Comparison of ENCODE assay signal across 23 cellular contexts in the genomic region with DNA sequence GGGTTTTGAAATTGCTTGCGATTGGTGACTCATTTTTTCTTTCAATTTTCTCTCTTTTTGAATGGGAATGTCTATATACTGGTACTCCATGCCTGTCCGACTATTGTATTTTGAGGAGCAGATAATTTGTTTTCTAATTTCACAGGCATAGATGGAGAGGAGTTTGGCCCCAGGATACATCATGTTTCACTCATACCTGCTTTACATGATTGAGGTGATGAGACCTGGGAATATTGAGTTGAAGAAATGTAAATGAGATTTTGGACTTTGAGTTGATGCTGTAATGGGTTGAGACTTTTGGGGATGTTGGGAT.
"Had no signal": no experiment of that assay in that cellular context is flagged by ENCODE, and none has a peak within 500 bp of the region (broad histone marks: within the 10 kb centered on the region; RNA-seq: fewer than 3 reads in every experiment).

No MANE protein-coding gene starts in this region.

- H3K27me3 ChIP-seq: colonic mucosa, foreskin keratinocyte, neural progenitor cell, ovary, thyroid gland, upper lobe of right lung had no signal

- DNase-seq: activated CD4-positive, alpha-beta T cell treated with anti-CD3 and anti-CD28 coated beads, Interleukin-2, amount 10 ng/mL, durations not matched to agents 7 days and 5 days; activated CD8-positive, alpha-beta T cell treated with anti-CD3 and anti-CD28 coated beads, Interleukin-2, amount 10 ng/mL, durations not matched to agents 7 days and 5 days; activated T-cell treated with anti-CD3 and anti-CD28 coated beads, Interleukin-2, amount 50 U/mL, for 1 hour; aorta; colonic mucosa; endodermal cell; kidney; lower lobe of right lung; naive thymus-derived CD8-positive, alpha-beta T cell; ovary; right cardiac atrium; stimulated activated CD4-positive, alpha-beta T cell treated with anti-CD3 and anti-CD28 coated beads, Interleukin-12 subunit alpha, Interleukin-12 subunit beta, amount 100 ng/mL, for 4 hours; stimulated activated CD4-positive, alpha-beta T cell treated with anti-CD3 and anti-CD28 coated beads, Interleukin-4, amount 100 ng/mL, for 4 hours; substantia nigra; T-helper 2 cell; upper lobe of right lung had no signal

- H3K36me3 Mint-ChIP-seq: activated naive CD4-positive, alpha-beta T cell treated with anti-CD3 and anti-CD28 coated beads, Interleukin-2, amount 50 U/mL, for 72 hours; naive thymus-derived CD8-positive, alpha-beta T cell had no signal

- H3K9me3 Mint-ChIP-seq: activated CD4-positive, alpha-beta T cell treated with anti-CD3 and anti-CD28 coated beads, Interleukin-2, amount 10 ng/mL, durations not matched to agents 7 days and 5 days; central memory CD8-positive, alpha-beta T cell; stimulated activated naive CD8-positive, alpha-beta T cell treated with anti-CD3 and anti-CD28 coated beads, Interleukin-15, Interleukin-2, amounts not matched to agents 100 ng/mL and 50 ng/mL, for 24 hours had no signal

- H3K4me3 ChIP-seq: colonic mucosa, lower lobe of right lung, neural progenitor cell, ovary, prostate gland, thyroid gland, upper lobe of right lung had no signal

- H3K27me3 Mint-ChIP-seq: central memory CD8-positive, alpha-beta T cell; stimulated activated naive CD8-positive, alpha-beta T cell treated with anti-CD3 and anti-CD28 coated beads, Interleukin-15, Interleukin-2, amounts not matched to agents 100 ng/mL and 50 ng/mL, for 24 hours had no signal

- ATAC-seq: activated CD8-positive, alpha-beta T cell treated with anti-CD3 and anti-CD28 coated beads, Interleukin-2, amount 10 ng/mL, durations not matched to agents 7 days and 5 days; activated naive CD4-positive, alpha-beta T cell treated with anti-CD3 and anti-CD28 coated beads, Interleukin-2, amount 50 U/mL, for 72 hours; naive thymus-derived CD8-positive, alpha-beta T cell had no signal

- H3K4me1 Mint-ChIP-seq: activated CD4-positive, alpha-beta T cell treated with anti-CD3 and anti-CD28 coated beads, Interleukin-2, amount 10 ng/mL, durations not matched to agents 7 days and 5 days; central memory CD8-positive, alpha-beta T cell; endodermal cell; naive thymus-derived CD8-positive, alpha-beta T cell had no signal

- H3K4me3 Mint-ChIP-seq: activated CD4-positive, alpha-beta T cell treated with anti-CD3 and anti-CD28 coated beads, Interleukin-2, amount 10 ng/mL, durations not matched to agents 7 days and 5 days; activated CD8-positive, alpha-beta T cell treated with anti-CD3 and anti-CD28 coated beads, Interleukin-2, amount 10 ng/mL, durations not matched to agents 7 days and 5 days; central memory CD8-positive, alpha-beta T cell; endodermal cell; naive thymus-derived CD8-positive, alpha-beta T cell; neural progenitor cell; stimulated activated naive CD8-positive, alpha-beta T cell treated with anti-CD3 and anti-CD28 coated beads, Interleukin-15, Interleukin-2, amounts not matched to agents 100 ng/mL and 50 ng/mL, for 24 hours had no signal

- H3K27ac ChIP-seq: colonic mucosa, foreskin keratinocyte, lower lobe of right lung, neural progenitor cell, ovary, prostate gland, thyroid gland had no signal

- H3K4me1 ChIP-seq: colonic mucosa, foreskin keratinocyte, neural progenitor cell, prostate gland, thyroid gland had no signal

- H3K27ac Mint-ChIP-seq: activated CD4-positive, alpha-beta T cell treated with anti-CD3 and anti-CD28 coated beads, Interleukin-2, amount 10 ng/mL, durations not matched to agents 7 days and 5 days; activated CD8-positive, alpha-beta T cell treated with anti-CD3 and anti-CD28 coated beads, Interleukin-2, amount 10 ng/mL, durations not matched to agents 7 days and 5 days; activated naive CD4-positive, alpha-beta T cell treated with anti-CD3 and anti-CD28 coated beads, Interleukin-2, amount 50 U/mL, for 72 hours; endodermal cell; naive thymus-derived CD8-positive, alpha-beta T cell; neural progenitor cell; stimulated activated naive CD8-positive, alpha-beta T cell treated with anti-CD3 and anti-CD28 coated beads, Interleukin-15, Interleukin-2, amounts not matched to agents 100 ng/mL and 50 ng/mL, for 24 hours had no signal

- H3K36me3 ChIP-seq: colonic mucosa, lower lobe of right lung, neural progenitor cell, ovary, prostate gland, thyroid gland, upper lobe of right lung had no signal

- H3K9me3 ChIP-seq: colonic mucosa, lower lobe of right lung, ovary, prostate gland, thyroid gland, upper lobe of right lung had no signal
